In the genomic region with DNA sequence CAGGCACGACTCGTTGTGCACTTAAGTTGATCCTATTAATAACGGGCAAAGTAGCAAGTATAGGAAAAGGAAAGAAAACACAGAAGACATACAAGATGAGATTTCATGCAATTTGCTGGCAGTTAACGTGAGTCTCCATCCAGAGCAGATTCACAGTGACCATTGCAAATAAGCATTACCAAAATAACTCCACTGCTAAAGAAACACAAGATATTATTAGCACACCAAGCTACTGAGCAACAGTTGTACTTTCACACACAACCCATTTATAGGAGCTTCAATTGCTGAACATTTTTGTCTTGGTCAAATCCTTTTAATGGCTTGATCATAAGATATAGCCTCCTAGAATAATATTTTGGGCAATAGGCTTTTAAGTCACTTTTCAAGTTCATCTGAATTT, we compare ENCODE assay signal across 21 cellular contexts.
DNase-seq lines count a peak whose midpoint lies in the region; ATAC-seq and TF ChIP-seq lines count a peak whose summit lies in the region.
"Had no signal": no experiment of that assay in that cellular context is flagged by ENCODE, and none has a peak within 500 bp of the region (broad histone marks: within the 10 kb centered on the region; RNA-seq: fewer than 3 reads in every experiment).

No MANE protein-coding gene starts in this region.

- no peak overlapping the region for H3K9ac ChIP-seq in OCI-LY1 (ENCODE audit: low read length)
- H3K9ac ChIP-seq: BLaER1 treated with 17β-estradiol and CSF1 and Interleukin-3, amounts not matched to agents 10 nM and 100 nM had no signal

- H3K79me2 ChIP-seq in OCI-LY1 (ENCODE audit: insufficient read depth, low read length): no peaks in the 10 kb centered on the region

- H3K4me3 ChIP-seq in OCI-LY1 (ENCODE audit: low read depth, low read length, poor library complexity, severe bottlenecking) (no peak overlapping the region), gastrocnemius medialis (no peak overlapping the region)
- H3K4me3 ChIP-seq: BLaER1 treated with 17β-estradiol and CSF1 and Interleukin-3, amounts not matched to agents 10 nM and 100 nM; SJSA1 had no signal

- H3K27ac Mint-ChIP-seq in activated T-helper 17 cell treated with anti-CD3 and anti-CD28 coated beads, Interleukin-2, amount 50 U/mL, for 72 hours: no peak overlapping the region
- H3K27ac Mint-ChIP-seq: CD8-positive, alpha-beta T cell; H9 had no signal

- no peak overlapping the region for H3K4me3 Mint-ChIP-seq in activated T-helper 17 cell treated with anti-CD3 and anti-CD28 coated beads, Interleukin-2, amount 50 U/mL, for 72 hours
- H3K4me3 Mint-ChIP-seq: CD8-positive, alpha-beta T cell; H9 had no signal

- H3F3A ChIP-seq in OCI-LY1 (ENCODE audit: insufficient read depth, low read length): no peaks in the 10 kb centered on the region

- H3K9me3 ChIP-seq in OCI-LY1 (ENCODE audit: low read length) (no peaks in the 10 kb centered on the region), gastrocnemius medialis (no peaks in the 10 kb centered on the region)
- H3K9me3 ChIP-seq: BLaER1 treated with 17β-estradiol and CSF1 and Interleukin-3, amounts not matched to agents 10 nM and 100 nM; SJSA1 had no signal

- TF ChIP-seq CTCF in OCI-LY1 (IDR thresholded peaks at IDR 0.05; ENCODE audit: low read length) (no peak), gastrocnemius medialis (IDR thresholded peaks at IDR 0.05 in 4 of 5, conservative IDR thresholded peaks at IDR 0.05 in 1 of 5) (no peak), RWPE1 (conservative IDR thresholded peaks at IDR 0.05; ENCODE audit: low read depth) (no peak)

- no peaks in the 10 kb centered on the region for H3K36me3 ChIP-seq in OCI-LY1 (ENCODE audit: insufficient read depth, low read length)
- H3K36me3 ChIP-seq in gastrocnemius medialis: no peaks in the 10 kb centered on the region
- H3K36me3 ChIP-seq: BLaER1 treated with 17β-estradiol and CSF1 and Interleukin-3, amounts not matched to agents 10 nM and 100 nM had no signal

- H3K4me1 ChIP-seq in OCI-LY1 (ENCODE audit: insufficient read depth, low read length, severe bottlenecking) (peaks cover 29% of the 10 kb centered on the region), gastrocnemius medialis (peaks cover 8 to 18% of the 10 kb centered on the region in 2 donors)
- H3K4me1 ChIP-seq: SJSA1 had no signal

- H3K4me1 Mint-ChIP-seq in activated T-helper 17 cell treated with anti-CD3 and anti-CD28 coated beads, Interleukin-2, amount 50 U/mL, for 72 hours: no peaks in the 10 kb centered on the region

- H3K4me2 ChIP-seq in OCI-LY1 (ENCODE audit: low read length): no peak overlapping the region

- H2AFZ ChIP-seq in OCI-LY1 (ENCODE audit: low read length): peak overlapping the region; percentile 48; the same call in 1 of the 2 replicates

- H3K27me3 Mint-ChIP-seq in activated T-helper 17 cell treated with anti-CD3 and anti-CD28 coated beads, Interleukin-2, amount 50 U/mL, for 72 hours: no peaks in the 10 kb centered on the region

- DNase-seq in left ventricle myocardium superior (no peak), gastrocnemius medialis (no peak), NCI-H748 (lab: John Stamatoyannopoulos, UW; ENCODE audit: unreplicated experiment) (no peak), RWPE1 (ENCODE audit: low spot score) (no peak)
- DNase-seq: Calu3; CD8-positive, alpha-beta T cell; DMS53; EL; H9; NCI-H1105 treated with DMSO at 0.1 percent for 48 hours; NCI-H1694 treated with DMSO at 0.1 percent for 48 hours; NCI-H510A; NCI-H82; PC-3; RPMI8226 had no signal

- H3K27me3 ChIP-seq in OCI-LY1 (ENCODE audit: insufficient read depth, low read length) (no peaks in the 10 kb centered on the region), gastrocnemius medialis (no peaks in the 10 kb centered on the region)
- H3K27me3 ChIP-seq: BLaER1 treated with 17β-estradiol and CSF1 and Interleukin-3, amounts not matched to agents 10 nM and 100 nM; SJSA1 had no signal

- no peak for TF ChIP-seq POLR2A in gastrocnemius medialis (IDR thresholded peaks at IDR 0.05)

- H3K9me3 Mint-ChIP-seq in activated T-helper 17 cell treated with anti-CD3 and anti-CD28 coated beads, Interleukin-2, amount 50 U/mL, for 72 hours: peaks cover 3% of the 10 kb centered on the region
- H3K9me3 Mint-ChIP-seq: CD8-positive, alpha-beta T cell; H9 had no signal

- intact Hi-C loops in left ventricle myocardium superior (cut with micrococcal nuclease): loop anchor here (5.0 kb wide), 1 partner anchor 455 kb away; no protein-coding TSS in a partner anchor
- intact Hi-C loops in gastrocnemius medialis (cut with DNase I; ENCODE audit: low total_unique reads): loop anchor here (10.0 kb wide), 1 partner anchor 463 kb away; no protein-coding TSS in a partner anchor

- CTCF ChIA-PET in RWPE1 (lab: Yijun Ruan, JAX): no interaction called here

- no peaks in the 10 kb centered on the region for H3K36me3 Mint-ChIP-seq in activated T-helper 17 cell treated with anti-CD3 and anti-CD28 coated beads, Interleukin-2, amount 50 U/mL, for 72 hours (ENCODE audit: low read depth)
- H3K36me3 Mint-ChIP-seq: CD8-positive, alpha-beta T cell had no signal

- H3K27ac ChIP-seq in OCI-LY1 (ENCODE audit: low read depth, low read length, poor library complexity, severe bottlenecking): no peak overlapping the region
- peak overlapping the region; percentile 51 to 61 (median 60) for H3K27ac ChIP-seq in gastrocnemius medialis
- H3K27ac ChIP-seq in RWPE1: no peak overlapping the region
- H3K27ac ChIP-seq: BLaER1 treated with 17β-estradiol and CSF1 and Interleukin-3, amounts not matched to agents 10 nM and 100 nM; SJSA1 had no signal

- H3K9me2 ChIP-seq in OCI-LY1 (ENCODE audit: low read depth, low read length): no peaks in the 10 kb centered on the region

- in situ Hi-C loops in gastrocnemius medialis (cut with MboI; ENCODE audit: low sequenced_read_pairs in 4 of 4): loop anchor here in 3 of 4 donors (10.0 to 25.0 kb wide), 3 partner anchors 445 to 473 kb away; no protein-coding TSS in a partner anchor

- POLR2A ChIA-PET in RWPE1 (lab: Yijun Ruan, JAX; ENCODE audit: low non-redundant PET): no interaction called here

- no peaks in the 10 kb centered on the region for H4K20me1 ChIP-seq in OCI-LY1 (ENCODE audit: insufficient read depth, low read length)
- H4K20me1 ChIP-seq: BLaER1 treated with 17β-estradiol and CSF1 and Interleukin-3, amounts not matched to agents 10 nM and 100 nM had no signal

- ATAC-seq in HG02798 (IDR thresholded peaks at IDR 0.05; ENCODE audit: poor library complexity, unreplicated experiment) (peak; percentile 46), left ventricle myocardium superior (peak; percentile 93), gastrocnemius medialis (peak; percentile 96 to 98), HG02973 (IDR thresholded peaks at IDR 0.05; ENCODE audit: unreplicated experiment) (no peak)
- no peak for ATAC-seq in activated T-helper 17 cell treated with anti-CD3 and anti-CD28 coated beads, Interleukin-2, amount 50 U/mL, for 72 hours (replicated peaks)
- ATAC-seq: CD8-positive, alpha-beta T cell; PC-3 had no signal

Comparison
In these comparisons a context has a peak if more than half of its experiments do, and no peak if none do; other contexts are left out.
1. ATAC-seq: peak in HG02798 (single experiment), left ventricle myocardium superior (single experiment) and gastrocnemius medialis (2 of 2); none in HG02973 (single experiment) and activated T-helper 17 cell treated with anti-CD3 and anti-CD28 coated beads, Interleukin-2, amount 50 U/mL, for 72 hours (single experiment).
2. H3K27ac ChIP-seq: peak in gastrocnemius medialis (4 of 4); none in OCI-LY1 (single experiment) and RWPE1 (single experiment).